In the genomic region with DNA sequence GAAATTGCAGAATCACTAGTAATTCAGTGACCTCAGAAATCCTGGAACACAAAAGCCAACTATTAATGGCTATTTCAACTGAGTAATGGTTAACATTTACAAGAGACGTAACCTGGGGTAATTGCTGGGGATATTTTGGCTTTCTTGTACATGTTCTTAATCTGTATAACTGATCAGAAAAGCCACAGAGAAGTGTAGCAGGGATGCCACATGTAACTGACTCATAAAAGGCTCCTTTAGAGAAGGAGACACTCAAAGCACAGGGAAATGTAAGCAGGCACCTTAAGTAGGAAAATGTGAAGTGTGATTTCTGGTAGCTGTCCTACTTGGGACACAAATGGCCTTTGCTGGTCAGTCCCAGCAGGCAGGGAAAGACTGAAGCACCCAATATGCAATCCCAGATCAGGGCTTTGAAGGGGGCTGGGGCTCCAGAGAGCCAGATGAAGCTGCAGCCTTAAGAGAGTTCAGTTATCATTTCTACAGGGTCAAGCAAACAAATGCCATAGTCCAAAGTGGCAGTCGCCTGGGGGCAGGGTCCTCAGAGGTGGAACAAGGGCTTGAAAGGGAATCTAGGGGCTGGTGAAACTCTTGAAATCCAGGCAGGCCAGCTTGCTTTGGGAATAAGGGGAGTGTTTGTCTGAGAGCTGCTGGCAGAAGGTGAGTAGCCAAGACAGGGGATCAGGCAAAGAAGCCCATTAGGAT, we compare ENCODE assay signal across 1 cellular context.
TF ChIP-seq lines count a peak whose summit lies in the region.

No MANE protein-coding gene starts in this region.

TF ChIP-seq in HepG2, 621 proteins besides CTCF, POLR2A, EP300 and RAD21 (continued from another document and continues in another):
- TF ChIP-seq, protein P1, sequence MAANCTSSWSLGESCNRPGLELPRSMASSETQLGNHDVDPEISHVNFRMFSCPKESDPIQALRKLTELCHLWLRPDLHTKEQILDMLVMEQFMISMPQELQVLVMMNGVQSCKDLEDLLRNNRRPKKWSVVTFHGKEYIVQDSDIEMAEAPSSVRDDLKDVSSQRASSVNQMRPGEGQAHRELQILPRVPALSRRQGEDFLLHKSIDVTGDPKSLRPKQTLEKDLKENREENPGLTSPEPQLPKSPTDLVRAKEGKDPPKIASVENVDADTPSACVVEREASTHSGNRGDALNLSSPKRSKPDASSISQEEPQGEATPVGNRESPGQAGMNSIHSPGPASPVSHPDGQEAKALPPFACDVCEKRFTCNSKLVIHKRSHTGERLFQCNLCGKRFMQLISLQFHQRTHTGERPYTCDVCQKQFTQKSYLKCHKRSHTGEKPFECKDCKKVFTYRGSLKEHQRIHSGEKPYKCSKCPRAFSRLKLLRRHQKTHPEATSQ (CRISPR knock-in tag; IDR thresholded peaks at IDR 0.05; ENCODE audit: borderline replicate concordance), result peak; percentile 66; the same call in 1 of the 2 replicates
- TF ChIP-seq KLF15 (CRISPR knock-in tag; IDR thresholded peaks at IDR 0.05; ENCODE audit: borderline replicate concordance), result no peak
- TF ChIP-seq SOX13 (IDR thresholded peaks at IDR 0.05), result no peak
- TF ChIP-seq SOX13 (CRISPR knock-in tag; conservative IDR thresholded peaks at IDR 0.05 in 1 of 2, IDR thresholded peaks at IDR 0.05 in 1 of 2), result peak in 1 of 2 experiments; percentile 62; a peak in 2 of 4 replicates
- no peak for TF ChIP-seq HMG20B (CRISPR knock-in tag; conservative IDR thresholded peaks at IDR 0.05)
- TF ChIP-seq, protein P2, sequence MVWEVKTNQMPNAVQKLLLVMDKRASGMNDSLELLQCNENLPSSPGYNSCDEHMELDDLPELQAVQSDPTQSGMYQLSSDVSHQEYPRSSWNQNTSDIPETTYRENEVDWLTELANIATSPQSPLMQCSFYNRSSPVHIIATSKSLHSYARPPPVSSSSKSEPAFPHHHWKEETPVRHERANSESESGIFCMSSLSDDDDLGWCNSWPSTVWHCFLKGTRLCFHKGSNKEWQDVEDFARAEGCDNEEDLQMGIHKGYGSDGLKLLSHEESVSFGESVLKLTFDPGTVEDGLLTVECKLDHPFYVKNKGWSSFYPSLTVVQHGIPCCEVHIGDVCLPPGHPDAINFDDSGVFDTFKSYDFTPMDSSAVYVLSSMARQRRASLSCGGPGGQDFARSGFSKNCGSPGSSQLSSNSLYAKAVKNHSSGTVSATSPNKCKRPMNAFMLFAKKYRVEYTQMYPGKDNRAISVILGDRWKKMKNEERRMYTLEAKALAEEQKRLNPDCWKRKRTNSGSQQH (CRISPR knock-in tag; IDR thresholded peaks at IDR 0.05; ENCODE audit: low read depth), result no peak
- peak; percentile 58 for TF ChIP-seq TARDBP (CRISPR knock-in tag; IDR thresholded peaks at IDR 0.05)
- TF ChIP-seq, protein P3, sequence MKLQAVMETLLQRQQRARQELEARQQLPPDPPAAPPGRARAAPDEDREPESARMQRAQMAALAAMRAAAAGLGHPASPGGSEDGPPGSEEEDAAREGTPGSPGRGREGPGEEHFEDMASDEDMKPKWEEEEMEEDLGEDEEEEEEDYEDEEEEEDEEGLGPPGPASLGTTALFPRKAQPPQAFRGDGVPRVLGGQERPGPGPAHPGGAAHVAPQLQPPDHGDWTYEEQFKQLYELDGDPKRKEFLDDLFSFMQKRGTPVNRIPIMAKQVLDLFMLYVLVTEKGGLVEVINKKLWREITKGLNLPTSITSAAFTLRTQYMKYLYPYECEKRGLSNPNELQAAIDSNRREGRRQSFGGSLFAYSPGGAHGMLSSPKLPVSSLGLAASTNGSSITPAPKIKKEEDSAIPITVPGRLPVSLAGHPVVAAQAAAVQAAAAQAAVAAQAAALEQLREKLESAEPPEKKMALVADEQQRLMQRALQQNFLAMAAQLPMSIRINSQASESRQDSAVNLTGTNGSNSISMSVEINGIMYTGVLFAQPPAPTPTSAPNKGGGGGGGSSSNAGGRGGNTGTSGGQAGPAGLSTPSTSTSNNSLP (IDR thresholded peaks at IDR 0.05; ENCODE audit: low read depth, low read length), result no peak
- peak; percentile 72; the same call in 1 of the 2 replicates for TF ChIP-seq ZNF292 (CRISPR knock-in tag; IDR thresholded peaks at IDR 0.05; ENCODE audit: borderline replicate concordance, low read depth)
- no peak for TF ChIP-seq ZNF124 (CRISPR knock-in tag; IDR thresholded peaks at IDR 0.05)
- TF ChIP-seq ZNF556 (CRISPR knock-in tag; IDR thresholded peaks at IDR 0.05; ENCODE audit: borderline replicate concordance), result 0 out of 2 replicates have a peak, but pooled peaks have one; percentile 21
- TF ChIP-seq, protein P4, sequence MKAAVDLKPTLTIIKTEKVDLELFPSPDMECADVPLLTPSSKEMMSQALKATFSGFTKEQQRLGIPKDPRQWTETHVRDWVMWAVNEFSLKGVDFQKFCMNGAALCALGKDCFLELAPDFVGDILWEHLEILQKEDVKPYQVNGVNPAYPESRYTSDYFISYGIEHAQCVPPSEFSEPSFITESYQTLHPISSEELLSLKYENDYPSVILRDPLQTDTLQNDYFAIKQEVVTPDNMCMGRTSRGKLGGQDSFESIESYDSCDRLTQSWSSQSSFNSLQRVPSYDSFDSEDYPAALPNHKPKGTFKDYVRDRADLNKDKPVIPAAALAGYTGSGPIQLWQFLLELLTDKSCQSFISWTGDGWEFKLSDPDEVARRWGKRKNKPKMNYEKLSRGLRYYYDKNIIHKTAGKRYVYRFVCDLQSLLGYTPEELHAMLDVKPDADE (CRISPR knock-in tag; IDR thresholded peaks at IDR 0.05), result no peak
- TF ChIP-seq, protein P5, sequence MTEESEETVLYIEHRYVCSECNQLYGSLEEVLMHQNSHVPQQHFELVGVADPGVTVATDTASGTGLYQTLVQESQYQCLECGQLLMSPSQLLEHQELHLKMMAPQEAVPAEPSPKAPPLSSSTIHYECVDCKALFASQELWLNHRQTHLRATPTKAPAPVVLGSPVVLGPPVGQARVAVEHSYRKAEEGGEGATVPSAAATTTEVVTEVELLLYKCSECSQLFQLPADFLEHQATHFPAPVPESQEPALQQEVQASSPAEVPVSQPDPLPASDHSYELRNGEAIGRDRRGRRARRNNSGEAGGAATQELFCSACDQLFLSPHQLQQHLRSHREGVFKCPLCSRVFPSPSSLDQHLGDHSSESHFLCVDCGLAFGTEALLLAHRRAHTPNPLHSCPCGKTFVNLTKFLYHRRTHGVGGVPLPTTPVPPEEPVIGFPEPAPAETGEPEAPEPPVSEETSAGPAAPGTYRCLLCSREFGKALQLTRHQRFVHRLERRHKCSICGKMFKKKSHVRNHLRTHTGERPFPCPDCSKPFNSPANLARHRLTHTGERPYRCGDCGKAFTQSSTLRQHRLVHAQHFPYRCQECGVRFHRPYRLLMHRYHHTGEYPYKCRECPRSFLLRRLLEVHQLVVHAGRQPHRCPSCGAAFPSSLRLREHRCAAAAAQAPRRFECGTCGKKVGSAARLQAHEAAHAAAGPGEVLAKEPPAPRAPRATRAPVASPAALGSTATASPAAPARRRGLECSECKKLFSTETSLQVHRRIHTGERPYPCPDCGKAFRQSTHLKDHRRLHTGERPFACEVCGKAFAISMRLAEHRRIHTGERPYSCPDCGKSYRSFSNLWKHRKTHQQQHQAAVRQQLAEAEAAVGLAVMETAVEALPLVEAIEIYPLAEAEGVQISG (CRISPR knock-in tag; IDR thresholded peaks at IDR 0.05), result no peak; the same call in 1 of the 2 replicates
- TF ChIP-seq, protein P6, sequence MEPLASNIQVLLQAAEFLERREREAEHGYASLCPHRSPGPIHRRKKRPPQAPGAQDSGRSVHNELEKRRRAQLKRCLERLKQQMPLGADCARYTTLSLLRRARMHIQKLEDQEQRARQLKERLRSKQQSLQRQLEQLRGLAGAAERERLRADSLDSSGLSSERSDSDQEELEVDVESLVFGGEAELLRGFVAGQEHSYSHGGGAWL (CRISPR knock-in tag; IDR thresholded peaks at IDR 0.05), result no peak
- peak; percentile 76; the same call in 1 of the 2 replicates for TF ChIP-seq NR2F2 (IDR thresholded peaks at IDR 0.05; ENCODE audit: borderline replicate concordance, low read depth)
- TF ChIP-seq, protein P7, sequence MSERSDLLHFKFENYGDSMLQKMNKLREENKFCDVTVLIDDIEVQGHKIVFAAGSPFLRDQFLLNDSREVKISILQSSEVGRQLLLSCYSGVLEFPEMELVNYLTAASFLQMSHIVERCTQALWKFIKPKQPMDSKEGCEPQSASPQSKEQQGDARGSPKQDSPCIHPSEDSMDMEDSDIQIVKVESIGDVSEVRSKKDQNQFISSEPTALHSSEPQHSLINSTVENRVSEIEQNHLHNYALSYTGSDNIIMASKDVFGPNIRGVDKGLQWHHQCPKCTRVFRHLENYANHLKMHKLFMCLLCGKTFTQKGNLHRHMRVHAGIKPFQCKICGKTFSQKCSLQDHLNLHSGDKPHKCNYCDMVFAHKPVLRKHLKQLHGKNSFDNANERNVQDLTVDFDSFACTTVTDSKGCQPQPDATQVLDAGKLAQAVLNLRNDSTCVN (CRISPR knock-in tag; IDR thresholded peaks at IDR 0.05; ENCODE audit: borderline replicate concordance), result peak; percentile 67; the same call in 1 of the 2 replicates
- TF ChIP-seq HNRNPH1 (optimal IDR thresholded peaks at IDR 0.05; ENCODE audit: low read depth, low read length), result no peak
- TF ChIP-seq ZNF7 (CRISPR knock-in tag; IDR thresholded peaks at IDR 0.05), result no peak
- TF ChIP-seq NFYB (CRISPR knock-in tag; IDR thresholded peaks at IDR 0.05), result no peak
- no peak for TF ChIP-seq JUN (CRISPR knock-in tag; IDR thresholded peaks at IDR 0.05)
- no peak for TF ChIP-seq ZNF841 (CRISPR knock-in tag; IDR thresholded peaks at IDR 0.05; ENCODE audit: borderline replicate concordance)
- TF ChIP-seq, protein P8, sequence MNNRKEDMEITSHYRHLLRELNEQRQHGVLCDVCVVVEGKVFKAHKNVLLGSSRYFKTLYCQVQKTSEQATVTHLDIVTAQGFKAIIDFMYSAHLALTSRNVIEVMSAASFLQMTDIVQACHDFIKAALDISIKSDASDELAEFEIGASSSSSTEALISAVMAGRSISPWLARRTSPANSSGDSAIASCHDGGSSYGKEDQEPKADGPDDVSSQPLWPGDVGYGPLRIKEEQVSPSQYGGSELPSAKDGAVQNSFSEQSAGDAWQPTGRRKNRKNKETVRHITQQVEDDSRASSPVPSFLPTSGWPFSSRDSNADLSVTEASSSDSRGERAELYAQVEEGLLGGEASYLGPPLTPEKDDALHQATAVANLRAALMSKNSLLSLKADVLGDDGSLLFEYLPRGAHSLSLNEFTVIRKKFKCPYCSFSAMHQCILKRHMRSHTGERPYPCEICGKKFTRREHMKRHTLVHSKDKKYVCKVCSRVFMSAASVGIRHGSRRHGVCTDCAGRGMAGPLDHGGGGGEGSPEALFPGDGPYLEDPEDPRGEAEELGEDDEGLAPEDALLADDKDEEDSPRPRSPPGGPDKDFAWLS (CRISPR knock-in tag; IDR thresholded peaks at IDR 0.05; ENCODE audit: borderline replicate concordance), result no peak
- no peak for TF ChIP-seq ZNF577 (CRISPR knock-in tag; IDR thresholded peaks at IDR 0.05; ENCODE audit: borderline replicate concordance, low read depth)
- TF ChIP-seq, protein P9, sequence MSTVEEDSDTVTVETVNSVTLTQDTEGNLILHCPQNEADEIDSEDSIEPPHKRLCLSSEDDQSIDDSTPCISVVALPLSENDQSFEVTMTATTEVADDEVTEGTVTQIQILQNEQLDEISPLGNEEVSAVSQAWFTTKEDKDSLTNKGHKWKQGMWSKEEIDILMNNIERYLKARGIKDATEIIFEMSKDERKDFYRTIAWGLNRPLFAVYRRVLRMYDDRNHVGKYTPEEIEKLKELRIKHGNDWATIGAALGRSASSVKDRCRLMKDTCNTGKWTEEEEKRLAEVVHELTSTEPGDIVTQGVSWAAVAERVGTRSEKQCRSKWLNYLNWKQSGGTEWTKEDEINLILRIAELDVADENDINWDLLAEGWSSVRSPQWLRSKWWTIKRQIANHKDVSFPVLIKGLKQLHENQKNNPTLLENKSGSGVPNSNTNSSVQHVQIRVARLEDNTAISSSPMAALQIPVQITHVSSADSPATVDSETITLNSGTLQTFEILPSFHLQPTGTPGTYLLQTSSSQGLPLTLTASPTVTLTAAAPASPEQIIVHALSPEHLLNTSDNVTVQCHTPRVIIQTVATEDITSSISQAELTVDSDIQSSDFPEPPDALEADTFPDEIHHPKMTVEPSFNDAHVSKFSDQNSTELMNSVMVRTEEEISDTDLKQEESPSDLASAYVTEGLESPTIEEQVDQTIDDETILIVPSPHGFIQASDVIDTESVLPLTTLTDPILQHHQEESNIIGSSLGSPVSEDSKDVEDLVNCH (CRISPR knock-in tag; IDR thresholded peaks at IDR 0.05), result no peak
- TF ChIP-seq, protein P10, sequence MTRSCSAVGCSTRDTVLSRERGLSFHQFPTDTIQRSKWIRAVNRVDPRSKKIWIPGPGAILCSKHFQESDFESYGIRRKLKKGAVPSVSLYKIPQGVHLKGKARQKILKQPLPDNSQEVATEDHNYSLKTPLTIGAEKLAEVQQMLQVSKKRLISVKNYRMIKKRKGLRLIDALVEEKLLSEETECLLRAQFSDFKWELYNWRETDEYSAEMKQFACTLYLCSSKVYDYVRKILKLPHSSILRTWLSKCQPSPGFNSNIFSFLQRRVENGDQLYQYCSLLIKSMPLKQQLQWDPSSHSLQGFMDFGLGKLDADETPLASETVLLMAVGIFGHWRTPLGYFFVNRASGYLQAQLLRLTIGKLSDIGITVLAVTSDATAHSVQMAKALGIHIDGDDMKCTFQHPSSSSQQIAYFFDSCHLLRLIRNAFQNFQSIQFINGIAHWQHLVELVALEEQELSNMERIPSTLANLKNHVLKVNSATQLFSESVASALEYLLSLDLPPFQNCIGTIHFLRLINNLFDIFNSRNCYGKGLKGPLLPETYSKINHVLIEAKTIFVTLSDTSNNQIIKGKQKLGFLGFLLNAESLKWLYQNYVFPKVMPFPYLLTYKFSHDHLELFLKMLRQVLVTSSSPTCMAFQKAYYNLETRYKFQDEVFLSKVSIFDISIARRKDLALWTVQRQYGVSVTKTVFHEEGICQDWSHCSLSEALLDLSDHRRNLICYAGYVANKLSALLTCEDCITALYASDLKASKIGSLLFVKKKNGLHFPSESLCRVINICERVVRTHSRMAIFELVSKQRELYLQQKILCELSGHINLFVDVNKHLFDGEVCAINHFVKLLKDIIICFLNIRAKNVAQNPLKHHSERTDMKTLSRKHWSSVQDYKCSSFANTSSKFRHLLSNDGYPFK (CRISPR knock-in tag; IDR thresholded peaks at IDR 0.05; ENCODE audit: borderline replicate concordance), result no peak
- TF ChIP-seq, protein P11, sequence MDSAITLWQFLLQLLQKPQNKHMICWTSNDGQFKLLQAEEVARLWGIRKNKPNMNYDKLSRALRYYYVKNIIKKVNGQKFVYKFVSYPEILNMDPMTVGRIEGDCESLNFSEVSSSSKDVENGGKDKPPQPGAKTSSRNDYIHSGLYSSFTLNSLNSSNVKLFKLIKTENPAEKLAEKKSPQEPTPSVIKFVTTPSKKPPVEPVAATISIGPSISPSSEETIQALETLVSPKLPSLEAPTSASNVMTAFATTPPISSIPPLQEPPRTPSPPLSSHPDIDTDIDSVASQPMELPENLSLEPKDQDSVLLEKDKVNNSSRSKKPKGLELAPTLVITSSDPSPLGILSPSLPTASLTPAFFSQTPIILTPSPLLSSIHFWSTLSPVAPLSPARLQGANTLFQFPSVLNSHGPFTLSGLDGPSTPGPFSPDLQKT (CRISPR knock-in tag; IDR thresholded peaks at IDR 0.05; ENCODE audit: borderline replicate concordance), result no peak
- TF ChIP-seq, protein P12, sequence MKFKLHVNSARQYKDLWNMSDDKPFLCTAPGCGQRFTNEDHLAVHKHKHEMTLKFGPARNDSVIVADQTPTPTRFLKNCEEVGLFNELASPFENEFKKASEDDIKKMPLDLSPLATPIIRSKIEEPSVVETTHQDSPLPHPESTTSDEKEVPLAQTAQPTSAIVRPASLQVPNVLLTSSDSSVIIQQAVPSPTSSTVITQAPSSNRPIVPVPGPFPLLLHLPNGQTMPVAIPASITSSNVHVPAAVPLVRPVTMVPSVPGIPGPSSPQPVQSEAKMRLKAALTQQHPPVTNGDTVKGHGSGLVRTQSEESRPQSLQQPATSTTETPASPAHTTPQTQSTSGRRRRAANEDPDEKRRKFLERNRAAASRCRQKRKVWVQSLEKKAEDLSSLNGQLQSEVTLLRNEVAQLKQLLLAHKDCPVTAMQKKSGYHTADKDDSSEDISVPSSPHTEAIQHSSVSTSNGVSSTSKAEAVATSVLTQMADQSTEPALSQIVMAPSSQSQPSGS (CRISPR knock-in tag; IDR thresholded peaks at IDR 0.05), result peak; percentile 46; the same call in 1 of the 2 replicates
- no peak for TF ChIP-seq ZFP36L2 (CRISPR knock-in tag; IDR thresholded peaks at IDR 0.05)
